8 cellular contexts compared by ENCODE assay signal in the genomic region with DNA sequence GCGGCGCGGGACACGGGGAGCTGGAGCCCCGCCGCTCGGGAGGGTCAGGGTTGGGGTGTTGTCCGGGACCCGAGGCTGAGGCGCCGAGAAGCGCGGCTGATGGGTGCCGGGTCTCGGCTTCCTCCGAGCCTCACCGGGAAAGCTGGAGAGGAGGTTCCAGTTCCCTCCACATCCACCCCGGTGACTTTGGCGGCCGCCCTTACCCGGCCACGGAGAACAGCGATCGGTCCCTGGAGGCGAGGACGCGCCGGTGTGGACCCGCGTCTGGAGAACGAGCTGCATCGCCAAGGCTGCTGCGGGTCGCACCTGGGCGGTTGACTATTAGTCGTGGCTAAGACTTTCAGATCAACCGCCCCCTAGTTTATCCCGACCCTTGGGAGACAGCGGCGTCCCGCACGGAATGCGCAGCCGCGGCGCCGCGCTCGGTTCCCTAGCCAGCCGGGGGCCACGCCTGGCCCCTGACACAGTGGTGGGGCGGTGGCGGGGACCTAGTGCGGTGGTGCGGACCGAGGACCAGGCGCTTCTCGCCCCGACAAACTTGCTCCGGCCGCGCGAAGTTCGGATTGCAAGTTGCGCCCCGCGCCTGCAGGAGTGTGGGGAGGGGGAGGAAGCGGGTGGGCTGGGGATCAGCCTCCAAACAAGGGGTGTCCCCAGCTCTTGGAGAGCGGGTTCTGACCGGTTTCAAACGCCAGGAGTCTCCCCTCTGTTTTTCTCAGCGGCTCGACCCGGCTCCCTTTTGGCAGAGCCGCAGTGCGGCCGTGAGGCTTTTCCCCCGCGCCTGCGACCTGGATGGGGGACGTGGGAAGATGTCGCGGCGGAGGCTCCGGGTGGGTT. TPM values are rescaled to one million over a fixed set of nuclear protein-coding genes. Genes with fewer than 3 reads are reported as not detected.
DNase-seq lines count a peak whose midpoint lies in the region; ATAC-seq and TF ChIP-seq lines count a peak whose summit lies in the region.

No MANE protein-coding gene starts in this region.

- intact Hi-C loops in IMR-90 (cut with micrococcal nuclease) (loop anchor here (5.0 kb wide), 2 partner anchors 39 to 154 kb away; no protein-coding TSS in a partner anchor), heart left ventricle (cut with DNase I) (loop anchor here in 2 of 10 donors (10.0 kb wide), 1 partner anchor 148 kb away; no protein-coding TSS in a partner anchor)

- H3K36me3 ChIP-seq in IMR-90 (ENCODE audit: control insufficient read depth, insufficient read depth, low read length) (no peaks in the 10 kb centered on the region), heart left ventricle (no peaks in the 10 kb centered on the region), trophoblast cell (ENCODE audit: control insufficient read depth in 1 of 2, insufficient read depth in 2 of 2, low read length in 2 of 2) (no peaks in the 10 kb centered on the region)

- H2AK5ac ChIP-seq in IMR-90 (ENCODE audit: low read depth, low read length) (no peak overlapping the region), trophoblast cell (ENCODE audit: low read length) (peak overlapping the region; percentile 30)

- no peak overlapping the region for H3K56ac ChIP-seq in IMR-90 (ENCODE audit: extremely low read depth, insufficient read depth, low read length)

- CTCF ChIA-PET in IMR-90 (lab: Yijun Ruan, JAX): no interaction called here

- no TSS peak for BruUV-seq in IMR-90 (replicated peaks; lab: Mats Ljungman, UMichigan)

- dilution Hi-C loops in IMR-90 (cut with HindIII; ENCODE audit: low sequenced_read_pairs, unreplicated experiment): no loop called here

- H3K4me2 ChIP-seq in IMR-90 (ENCODE audit: low read depth, low read length) (peak overlapping the region; percentile 91), trophoblast cell (ENCODE audit: low read length) (peak overlapping the region; percentile 96)

- H3K79me1 ChIP-seq in IMR-90 (ENCODE audit: low read depth in 1 of 2, low read length in 2 of 2) (no peaks in the 10 kb centered on the region), trophoblast cell (ENCODE audit: low read length) (peaks cover 30% of the 10 kb centered on the region)

- no peak overlapping the region for H2BK5ac ChIP-seq in IMR-90 (ENCODE audit: low read depth, low read length, poor library complexity, severe bottlenecking)
- H2BK5ac ChIP-seq in trophoblast cell (ENCODE audit: low read depth, low read length, poor library complexity): peak overlapping the region; percentile 51

- H3K4me3 ChIP-seq in IMR-90 (ENCODE audit: insufficient read depth, low read depth, low read length) (peak overlapping the region; percentile 45), heart left ventricle (peak overlapping the region; percentile 50 to 71 (median 59)), trophoblast cell (ENCODE audit: low read depth, low read length) (peak overlapping the region; percentile 89)

- POLR2A ChIA-PET in IMR-90 (lab: Charles Lee; ENCODE audit: unreplicated experiment): no interaction called here

- H3K9me1 ChIP-seq in IMR-90 (ENCODE audit: insufficient read depth, low read length): no peaks in the 10 kb centered on the region

- no peak overlapping the region for H2BK120ac ChIP-seq in IMR-90 (ENCODE audit: low read depth, low read length)
- peak overlapping the region; percentile 23 for H2BK120ac ChIP-seq in trophoblast cell (ENCODE audit: insufficient read depth, low read length, poor library complexity)

- TF ChIP-seq POLR2A in IMR-90 (IDR thresholded peaks at IDR 0.05; ENCODE audit: low read depth, low read length) (no peak), heart left ventricle (IDR thresholded peaks at IDR 0.05) (no peak)

- H4K91ac ChIP-seq in IMR-90 (ENCODE audit: insufficient read depth, low read depth, low read length) (no peak overlapping the region), trophoblast cell (ENCODE audit: low read depth, low read length) (peak overlapping the region; percentile 89)

- no peak overlapping the region for H3K14ac ChIP-seq in IMR-90 (replicated peaks; ENCODE audit: low read depth, low read length)
- peak overlapping the region; percentile 90 for H3K14ac ChIP-seq in trophoblast cell (ENCODE audit: low read length)

- H2AFZ ChIP-seq in IMR-90 (replicated peaks; ENCODE audit: low read length, poor library complexity) (peak overlapping the region; percentile 83), trophoblast cell (ENCODE audit: insufficient read depth, low read length, poor library complexity) (peak overlapping the region; percentile 80)

- no peak overlapping the region for H3K9ac ChIP-seq in IMR-90 (ENCODE audit: low read depth, low read length)
- peak overlapping the region; percentile 90 for H3K9ac ChIP-seq in trophoblast cell (ENCODE audit: low read length)

- H3K27ac ChIP-seq in IMR-90 (ENCODE audit: insufficient read depth, low read length) (no peak overlapping the region), heart left ventricle (peak overlapping the region in 1 of 12 donors; percentile 2), trophoblast cell (ENCODE audit: low read depth, low read length) (peak overlapping the region; percentile 76)

- no peak overlapping the region for H4K5ac ChIP-seq in IMR-90 (ENCODE audit: low read depth, low read length)

- DNase-seq in NCI-H146 (lab: John Stamatoyannopoulos, UW) (peak; percentile 56), NCI-H146 treated with DMSO at 0.1 percent for 48 hours (lab: John Stamatoyannopoulos, UW; ENCODE audit: unreplicated experiment) (no peak), IMR-90 (peak; percentile 16), heart left ventricle (peak; percentile 12 to 62 (median 33)), trophoblast cell (peak; percentile 72 to 86), medulla oblongata (ENCODE audit: extremely low spot score) (no peak)
- peak; percentile 15 for DNase-seq in activated naive CD4-positive, alpha-beta T cell treated with anti-CD3 and anti-CD28 coated beads, Interleukin-2, amount 50 U/mL, for 16 hours

- H3K4ac ChIP-seq in IMR-90 (ENCODE audit: low read depth, low read length): no peak overlapping the region
- H3K4ac ChIP-seq in trophoblast cell (ENCODE audit: low read depth, low read length): peak overlapping the region; percentile 28

- no peak for TF ChIP-seq RAD21 in IMR-90 (IDR thresholded peaks at IDR 0.05; ENCODE audit: low read length)

- H3K4me1 ChIP-seq in IMR-90 (ENCODE audit: control insufficient read depth, insufficient read depth, low read length): no peaks in the 10 kb centered on the region; the same call in 1 of the 2 replicates
- H3K4me1 ChIP-seq in heart left ventricle: peaks cover 0 to 32% (median 12%) of the 10 kb centered on the region in 12 donors
- peaks cover 0 to 6% of the 10 kb centered on the region in 2 experiments for H3K4me1 ChIP-seq in trophoblast cell (ENCODE audit: control insufficient read depth in 1 of 2, insufficient read depth in 2 of 2, low read length in 2 of 2)

- no peak overlapping the region for H2BK20ac ChIP-seq in IMR-90 (ENCODE audit: low read depth, low read length)

- WGBS in IMR-90 (ENCODE audit: extremely low coverage in 2 of 2, insufficient read length in 1 of 2), 2 experiments: 2% methylated on average over 21 of the region's 85 CpGs; no CpG with 5 or more reads in 1 of the 2 experiments
- 0 to 1% (median 1%) methylated on average over 41 to 85 of the region's 85 CpGs for WGBS in heart left ventricle, 4 donors
- no CpG with 5 or more reads among the region's 85 CpGs for WGBS in trophoblast cell (ENCODE audit: extremely low coverage, insufficient coverage, insufficient read length)

- H3K23ac ChIP-seq in IMR-90 (ENCODE audit: low read depth, low read length) (peak overlapping the region; percentile 15; the same call in 1 of the 2 replicates), trophoblast cell (ENCODE audit: low read length) (no peak overlapping the region)

- no peak for TF ChIP-seq CTCF in IMR-90 (conservative IDR thresholded peaks at IDR 0.05; ENCODE audit: low read depth, low read length)
- TF ChIP-seq CTCF in heart left ventricle (IDR thresholded peaks at IDR 0.05): no peak

- H3K18ac ChIP-seq in IMR-90 (ENCODE audit: low read depth, low read length) (no peak overlapping the region), trophoblast cell (ENCODE audit: low read length) (peak overlapping the region; percentile 90)

- in situ Hi-C loops in IMR-90 (cut with MboI; ENCODE audit: low sequenced_read_pairs): no loop called here

- no peaks in the 10 kb centered on the region for H4K20me1 ChIP-seq in IMR-90 (ENCODE audit: insufficient read depth, low read length)

- H3K9me3 ChIP-seq in IMR-90 (ENCODE audit: control insufficient read depth, insufficient read depth, low read length) (peaks cover 2% of the 10 kb centered on the region; the same call in 1 of the 2 replicates), heart left ventricle (no peaks in the 10 kb centered on the region), trophoblast cell (ENCODE audit: insufficient read depth, low read depth, low read length) (no peaks in the 10 kb centered on the region)

- peak overlapping the region; percentile 51 for H4K12ac ChIP-seq in trophoblast cell (ENCODE audit: low read depth, low read length)

- peak; percentile 62 for ATAC-seq in IMR-90 (ENCODE audit: low read depth)
- peak in 3 of 4 donors; percentile 14 to 29 (median 20) for ATAC-seq in heart left ventricle
- ATAC-seq in HG02678 (IDR thresholded peaks at IDR 0.05; ENCODE audit: unreplicated experiment): no peak

- no peak overlapping the region for H2BK12ac ChIP-seq in trophoblast cell (ENCODE audit: low read length)

- H3K27me3 ChIP-seq in IMR-90 (ENCODE audit: control insufficient read depth, insufficient read depth, low read length) (peaks cover 61% of the 10 kb centered on the region), heart left ventricle (peaks cover 10 to 68% (median 40%) of the 10 kb centered on the region in 9 donors), trophoblast cell (ENCODE audit: insufficient read depth, low read length) (no peaks in the 10 kb centered on the region)

- H2BK15ac ChIP-seq in IMR-90 (ENCODE audit: low read depth, low read length): no peak overlapping the region

- H4K8ac ChIP-seq in IMR-90 (ENCODE audit: low read depth in 2 of 2, low read length in 2 of 2) (no peak overlapping the region), trophoblast cell (ENCODE audit: low read depth, low read length) (peak overlapping the region; percentile 79)

- H2AK9ac ChIP-seq in IMR-90 (replicated peaks; ENCODE audit: low read depth, low read length, poor library complexity): peak overlapping the region; percentile 9

- peaks cover 20% of the 10 kb centered on the region for H3K79me2 ChIP-seq in trophoblast cell (ENCODE audit: control insufficient read depth, insufficient read depth, low read length, poor library complexity)

TF ChIP-seq in IMR-90, 13 proteins besides CTCF, POLR2A, EP300 and RAD21 (continues in another document):
- no peak for TF ChIP-seq RCOR1 (IDR thresholded peaks at IDR 0.05; ENCODE audit: insufficient replicate concordance, low read length)

RNA-seq across cellular contexts. Expression of a gene that starts 0.5 kb away (rescaled TPM):
- under 0.01 TPM in 2 replicates for total RNA-seq in IMR-90 (2012; rRNA removed)
- 0.09 and 0.10 TPM in 2 replicates for polyA plus RNA-seq in IMR-90 (2012; rRNA removed)
- polyA plus RNA-seq in IMR-90 (2012; cell fraction: cytosol; rRNA removed): 0.03 and 0.05 TPM in 2 replicates
- 0.21 and 0.32 TPM in 2 replicates for polyA plus RNA-seq in IMR-90 (2012; cell fraction: nucleus; rRNA removed; ENCODE audit: low replicate concordance)
- total RNA-seq in heart left ventricle: under 1 TPM; 0.04 to 0.97 (median 0.19) TPM
- polyA plus RNA-seq in heart left ventricle: under 1 TPM; 0.27 to 0.30 TPM
- polyA plus RNA-seq in trophoblast cell (2013): 107 and 115 TPM in 2 replicates

Comparison
In these comparisons a context has a peak if more than half of its experiments do, and no peak if none do; other contexts are left out.
1. DNase-seq: peak in NCI-H146 (single experiment), IMR-90 (single experiment), activated naive CD4-positive, alpha-beta T cell treated with anti-CD3 and anti-CD28 coated beads, Interleukin-2, amount 50 U/mL, for 16 hours (single experiment), heart left ventricle (5 of 5) and trophoblast cell (2 of 2); none in NCI-H146 treated with DMSO at 0.1 percent for 48 hours (single experiment) and medulla oblongata (single experiment).
2. Peak in every context shown above with its lines, with median percentiles within 50 percentile points of each other: H3K4me3 ChIP-seq.